Comparison of ENCODE assay signal across 10 cellular contexts in the genomic region with DNA sequence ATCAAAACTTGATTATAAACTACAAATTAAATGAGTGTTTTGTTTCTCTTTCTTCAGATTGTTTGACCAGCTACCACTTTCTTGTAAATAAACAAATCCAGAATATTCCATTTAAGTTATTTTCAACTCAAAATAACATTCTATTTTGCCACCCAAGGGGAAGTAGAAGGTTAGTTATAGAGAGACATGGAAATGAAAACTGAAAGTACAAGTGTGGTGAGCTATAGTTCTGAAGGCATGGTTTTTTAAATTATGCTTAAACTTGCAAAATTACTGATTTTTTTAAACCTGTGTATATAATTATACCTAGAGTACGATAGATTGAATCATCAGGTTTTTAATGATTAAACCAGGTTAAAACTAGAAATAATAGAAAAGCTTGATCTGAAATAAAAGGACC.
DNase-seq lines count a peak whose midpoint lies in the region; ATAC-seq and TF ChIP-seq lines count a peak whose summit lies in the region.
"Had no signal": no experiment of that assay in that cellular context is flagged by ENCODE, and none has a peak within 500 bp of the region (broad histone marks: within the 10 kb centered on the region; RNA-seq: fewer than 3 reads in every experiment).

No MANE protein-coding gene starts in this region.

- no peaks in the 10 kb centered on the region for H3K36me3 ChIP-seq in CD4-positive, CD25-positive, alpha-beta regulatory T cell (ENCODE audit: control insufficient read depth, insufficient read depth, low read length)
- no peaks in the 10 kb centered on the region for H3K36me3 ChIP-seq in adipocyte (ENCODE audit: control insufficient read depth, insufficient read depth, low read length, severe bottlenecking)
- no peaks in the 10 kb centered on the region for H3K36me3 ChIP-seq in body of pancreas (replicated peaks in 1 of 2; ENCODE audit: insufficient read depth in 1 of 2, low read depth in 2 of 2)

- H3K9me3 ChIP-seq in CD4-positive, CD25-positive, alpha-beta regulatory T cell (ENCODE audit: control insufficient read depth in 2 of 2, low read length in 2 of 2) = no peaks in the 10 kb centered on the region
- H3K9me3 ChIP-seq in adipocyte (ENCODE audit: control insufficient read depth, low read length) = no peaks in the 10 kb centered on the region
- no peaks in the 10 kb centered on the region for H3K9me3 ChIP-seq in body of pancreas

- no peak for ATAC-seq in CD4-positive, CD25-positive, alpha-beta regulatory T cell (ENCODE audit: low read depth in 2 of 2)
- peak; percentile 51 for ATAC-seq in GM19397 (IDR thresholded peaks at IDR 0.05; ENCODE audit: unreplicated experiment)
- peak; percentile 46 for ATAC-seq in HG03060 (IDR thresholded peaks at IDR 0.05; ENCODE audit: low read depth, unreplicated experiment)
- ATAC-seq in body of pancreas = no peak

- H3K4me3 Mint-ChIP-seq in CD4-positive, CD25-positive, alpha-beta regulatory T cell = peak overlapping the region in 1 of 4 donors; percentile 49
- peak overlapping the region in 1 of 2 donors; percentile 43 for H3K4me3 Mint-ChIP-seq in CD14-positive monocyte
- H3K4me3 Mint-ChIP-seq: activated T-cell treated with anti-CD3 and anti-CD28 coated beads, Interleukin-2, amount 50 U/mL, for 24 hours had no signal

- TF ChIP-seq CTCF in body of pancreas (IDR thresholded peaks at IDR 0.05) = no peak
- TF ChIP-seq CTCF in CD14-positive monocyte (IDR thresholded peaks at IDR 0.05) = no peak

- H3K27me3 Mint-ChIP-seq in CD4-positive, CD25-positive, alpha-beta regulatory T cell = peaks cover 6% of the 10 kb centered on the region
- peaks cover 0 to 4% (median 0%) of the 10 kb centered on the region in 3 donors for H3K27me3 Mint-ChIP-seq in CD14-positive monocyte (ENCODE audit: low read depth in 3 of 3)
- H3K27me3 Mint-ChIP-seq: activated T-cell treated with anti-CD3 and anti-CD28 coated beads, Interleukin-2, amount 50 U/mL, for 24 hours had no signal

- H3K27ac Mint-ChIP-seq in CD4-positive, CD25-positive, alpha-beta regulatory T cell = no peak overlapping the region
- peak overlapping the region in 2 of 7 donors; percentile 41 to 79 for H3K27ac Mint-ChIP-seq in CD14-positive monocyte
- H3K27ac Mint-ChIP-seq: activated T-cell treated with anti-CD3 and anti-CD28 coated beads, Interleukin-2, amount 50 U/mL, for 24 hours had no signal

- no peaks in the 10 kb centered on the region for H3K36me3 Mint-ChIP-seq in CD4-positive, CD25-positive, alpha-beta regulatory T cell
- no peaks in the 10 kb centered on the region for H3K36me3 Mint-ChIP-seq in CD14-positive monocyte

- H3K9me3 Mint-ChIP-seq in CD4-positive, CD25-positive, alpha-beta regulatory T cell = peaks cover 0 to 3% (median 0%) of the 10 kb centered on the region in 7 donors
- peaks cover 0 to 3% (median 0%) of the 10 kb centered on the region in 7 donors for H3K9me3 Mint-ChIP-seq in CD14-positive monocyte
- H3K9me3 Mint-ChIP-seq: activated T-cell treated with anti-CD3 and anti-CD28 coated beads, Interleukin-2, amount 50 U/mL, for 24 hours had no signal

- H3K4me1 ChIP-seq in CD4-positive, CD25-positive, alpha-beta regulatory T cell (ENCODE audit: control insufficient read depth, insufficient read depth, low read length, poor library complexity, severe bottlenecking) = peaks cover 5% of the 10 kb centered on the region
- H3K4me1 ChIP-seq in adipocyte (ENCODE audit: control insufficient read depth, insufficient read depth, low read length) = peaks cover 53% of the 10 kb centered on the region
- H3K4me1 ChIP-seq in body of pancreas = no peaks in the 10 kb centered on the region

- no peak for TF ChIP-seq POLR2A in body of pancreas (IDR thresholded peaks at IDR 0.05)

- peak overlapping the region; percentile 83 for H3K9ac ChIP-seq in adipocyte (ENCODE audit: low read length)

- intact Hi-C loops in body of pancreas (cut with DNase I) = no loop called here
- intact Hi-C loops in CD14-positive monocyte (cut with micrococcal nuclease) = no loop called here

- H3K27me3 ChIP-seq in CD4-positive, CD25-positive, alpha-beta regulatory T cell (ENCODE audit: control insufficient read depth, insufficient read depth, low read length) = no peaks in the 10 kb centered on the region
- H3K27me3 ChIP-seq in adipocyte (replicated peaks; ENCODE audit: control insufficient read depth, insufficient read depth, low read length) = no peaks in the 10 kb centered on the region
- no peaks in the 10 kb centered on the region for H3K27me3 ChIP-seq in body of pancreas

- DNase-seq in CD4-positive, CD25-positive, alpha-beta regulatory T cell = peak in 1 of 3 donors; percentile 50
- peak; percentile 5 for DNase-seq in adipocyte (ENCODE audit: low read depth)
- DNase-seq in body of pancreas = no peak
- no peak for DNase-seq in HT-29 (ENCODE audit: low spot score)
- DNase-seq in CD14-positive monocyte (ENCODE audit: low spot score) = no peak
- DNase-seq in GOT3 (lab: John Stamatoyannopoulos, UW) = no peak
- DNase-seq: activated T-cell treated with anti-CD3 and anti-CD28 coated beads, Interleukin-2, amount 50 U/mL, for 24 hours; mesendoderm had no signal

- H3K4me3 ChIP-seq in CD4-positive, CD25-positive, alpha-beta regulatory T cell (ENCODE audit: low read depth, low read length) = peak overlapping the region; percentile 61
- H3K4me3 ChIP-seq in adipocyte (ENCODE audit: low read length) = peak overlapping the region; percentile 73
- H3K4me3 ChIP-seq in body of pancreas = no peak overlapping the region

- no peak overlapping the region for H3K27ac ChIP-seq in CD4-positive, CD25-positive, alpha-beta regulatory T cell (ENCODE audit: insufficient read depth, low read length, poor library complexity, severe bottlenecking)
- H3K27ac ChIP-seq in body of pancreas = no peak overlapping the region

- H3K4me1 Mint-ChIP-seq in CD4-positive, CD25-positive, alpha-beta regulatory T cell = peaks cover 9 to 23% (median 13%) of the 10 kb centered on the region in 4 donors
- H3K4me1 Mint-ChIP-seq in CD14-positive monocyte = peaks cover 26% of the 10 kb centered on the region

- 13 to 16% methylated on average over 1 of the region's 1 CpG for WGBS in body of pancreas, 2 donors

Comparison
In these comparisons a context has a peak if more than half of its experiments do, and no peak if none do; other contexts are left out.
1. ATAC-seq: peak in GM19397 (single experiment) and HG03060 (single experiment); none in CD4-positive, CD25-positive, alpha-beta regulatory T cell (0 of 2) and body of pancreas (single experiment).
2. H3K4me3 ChIP-seq: peak in CD4-positive, CD25-positive, alpha-beta regulatory T cell (single experiment) and adipocyte (single experiment); none in body of pancreas (0 of 2).